In the genomic region with DNA sequence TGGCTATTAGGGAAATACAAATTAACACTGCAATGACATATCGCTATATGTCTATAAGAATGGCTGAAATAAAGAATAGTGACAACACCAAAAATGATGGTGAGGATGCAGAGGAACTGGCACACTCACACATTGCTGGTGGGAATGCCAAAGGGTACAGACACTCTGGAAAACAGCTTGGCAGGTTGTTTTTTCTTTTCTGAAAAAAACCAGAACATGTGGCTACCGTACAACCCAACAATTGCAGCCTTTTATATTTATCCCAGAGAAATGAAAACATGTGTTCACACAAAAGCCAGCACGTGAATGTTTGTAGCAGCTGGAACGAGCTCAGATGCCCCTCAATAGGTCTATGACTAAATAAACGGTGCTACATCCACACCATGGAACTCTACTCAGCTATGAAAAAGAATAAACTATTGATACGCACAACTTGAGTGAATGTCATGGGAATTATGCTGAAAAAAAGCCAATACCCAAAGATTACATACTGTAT, we compare ENCODE assay signal across 8 cellular contexts. TPM values are rescaled to one million over a fixed set of nuclear protein-coding genes. Genes with fewer than 3 reads are reported as not detected.
"Had no signal": no experiment of that assay in that cellular context is flagged by ENCODE, and none has a peak within 500 bp of the region (broad histone marks: within the 10 kb centered on the region; RNA-seq: fewer than 3 reads in every experiment).

No MANE protein-coding gene starts in this region.

- DNase-seq: GM23248, GOT3, H7, HFFc6, IMR-90 had no signal

- H3K9me3 ChIP-seq: HAP-1 had no signal

- H2AFZ ChIP-seq: GM23248 had no signal

- H3K4me3 ChIP-seq: GM23248, HAP-1 had no signal

- H3K36me3 ChIP-seq: HAP-1 had no signal

- H3K9ac ChIP-seq: GM23248 had no signal

- H3K27ac ChIP-seq: GM23248, HL-60 had no signal

- H3K4me1 ChIP-seq: HAP-1 had no signal

RNA-seq across cellular contexts. Expression of gene KCNE4, which starts 45.9 kb away (rescaled TPM):
- total RNA-seq: H7, HT1080 had no signal
